10 cellular contexts compared by ENCODE assay signal in genomic region chr15:75699505-75699904, GRCh38. TPM values are rescaled to one million over a fixed set of nuclear protein-coding genes. Genes with fewer than 3 reads are reported as not detected.
DNase-seq lines count a peak whose midpoint lies in the region; ATAC-seq, FAIRE-seq and TF ChIP-seq lines count a peak whose summit lies in the region.
"Not testable (repeated sequence)": the region's sequence is repeated elsewhere in the genome, so short reads cannot be mapped to it uniquely, and the experiment has no call there.
"Had no signal": no experiment of that assay in that cellular context is flagged by ENCODE, and none has a peak within 500 bp of the region (broad histone marks: within the 10 kb centered on the region; RNA-seq: fewer than 3 reads in every experiment).

No MANE protein-coding gene starts in this region.

- peaks cover 46% of the 10 kb centered on the region for H3K4me1 Mint-ChIP-seq in neural crest cell
- H3K4me1 Mint-ChIP-seq in stimulated activated naive B cell treated with anti-CD40 and anti-IgM and Interleukin-4, amounts not matched to agents 10 μg/mL and 1 μg/mL and 100 μg/mL, for 72 hours, result peaks cover 66 to 81% of the 10 kb centered on the region in 2 donors

- not testable (repeated sequence) for H3K9me1 ChIP-seq in keratinocyte (ENCODE audit: control insufficient read depth, extremely low read depth, insufficient read depth, low read length)

- H3K27me3 Mint-ChIP-seq in neural crest cell (ENCODE audit: low read depth); stimulated activated naive B cell treated with anti-CD40 and anti-IgM and Interleukin-4, amounts not matched to agents 10 μg/mL and 1 μg/mL and 100 μg/mL, for 72 hours: not testable (repeated sequence)

- peak overlapping the region; percentile 88 for H3K27ac Mint-ChIP-seq in neural crest cell (ENCODE audit: unreplicated experiment)
- H3K27ac Mint-ChIP-seq in stimulated activated naive B cell treated with anti-CD40 and anti-IgM and Interleukin-4, amounts not matched to agents 10 μg/mL and 1 μg/mL and 100 μg/mL, for 72 hours, result peak overlapping the region; percentile 63

- TF ChIP-seq CTCF in OCI-LY3 (IDR thresholded peaks at IDR 0.05; ENCODE audit: low read depth, low read length); ascending aorta (IDR thresholded peaks at IDR 0.05); fibroblast of lung (conservative IDR thresholded peaks at IDR 0.05 in 1 of 2, IDR thresholded peaks at IDR 0.05 in 1 of 2; ENCODE audit: low read depth in 1 of 2, low read length in 2 of 2); keratinocyte (optimal IDR thresholded peaks at IDR 0.05 in 1 of 3, IDR thresholded peaks at IDR 0.05 in 1 of 3, conservative IDR thresholded peaks at IDR 0.05 in 1 of 3; ENCODE audit: extremely low read depth in 1 of 3, insufficient read depth in 2 of 3, low read length in 3 of 3); neural crest cell (conservative IDR thresholded peaks at IDR 0.05): not testable (repeated sequence)

- H3K4me3 Mint-ChIP-seq in neural crest cell, result peak overlapping the region; percentile 54
- H3K4me3 Mint-ChIP-seq in stimulated activated naive B cell treated with anti-CD40 and anti-IgM and Interleukin-4, amounts not matched to agents 10 μg/mL and 1 μg/mL and 100 μg/mL, for 72 hours, result peak overlapping the region; percentile 18 to 59

- not testable (repeated sequence) for H3K36me3 ChIP-seq in OCI-LY3 (replicated peaks; ENCODE audit: low read depth, low read length); ascending aorta; fibroblast of lung (ENCODE audit: control insufficient read depth, insufficient read depth, low read length); keratinocyte (ENCODE audit: control insufficient read depth in 2 of 2, extremely low read depth in 1 of 2, insufficient read depth in 2 of 2, low read length in 2 of 2)

- H3K36me3 Mint-ChIP-seq in neural crest cell (ENCODE audit: low read depth); stimulated activated naive B cell treated with anti-CD40 and anti-IgM and Interleukin-4, amounts not matched to agents 10 μg/mL and 1 μg/mL and 100 μg/mL, for 72 hours: not testable (repeated sequence)

- H4K20me1 ChIP-seq in OCI-LY3 (ENCODE audit: insufficient read depth, low read length); fibroblast of lung (ENCODE audit: control insufficient read depth, extremely low read depth, insufficient read depth, low read length); keratinocyte (ENCODE audit: control insufficient read depth, extremely low read depth, insufficient read depth, low read length): not testable (repeated sequence)

- H2AFZ ChIP-seq in OCI-LY3 (ENCODE audit: low read depth, low read length); fibroblast of lung (ENCODE audit: low read length); keratinocyte (ENCODE audit: control insufficient read depth, low read length): not testable (repeated sequence)

- peak overlapping the region; percentile 42; the same call in 1 of the 2 replicates for H3K9ac ChIP-seq in OCI-LY3 (ENCODE audit: low read length)
- H3K9ac ChIP-seq in fibroblast of lung (ENCODE audit: insufficient read depth, low read length), result not testable (repeated sequence)
- peak overlapping the region; percentile 63 for H3K9ac ChIP-seq in keratinocyte (ENCODE audit: control insufficient read depth, extremely low read depth, insufficient read depth, low read length)

- peak overlapping the region; percentile 22; the same call in 1 of the 2 replicates for H3K4me3 ChIP-seq in OCI-LY3 (ENCODE audit: low read length)
- H3K4me3 ChIP-seq in ascending aorta, result peak overlapping the region in 1 of 2 donors; percentile 0
- not testable (repeated sequence) for H3K4me3 ChIP-seq in fibroblast of lung (replicated peaks in 1 of 4; ENCODE audit: control extremely low read depth in 1 of 4, insufficient read depth in 1 of 4, low read depth in 3 of 4, low read length in 4 of 4)
- H3K4me3 ChIP-seq in keratinocyte (ENCODE audit: control insufficient read depth in 2 of 3, extremely low read depth in 1 of 3, insufficient read depth in 2 of 3, low read depth in 1 of 3, low read length in 3 of 3), result peak overlapping the region in 1 of 3 experiments; percentile 20

- intact Hi-C loops in ascending aorta (cut with DNase I), result loop anchor here (5.0 kb wide), 1 partner anchor 242 kb away; no protein-coding TSS in a partner anchor

- H3K79me2 ChIP-seq in OCI-LY3 (ENCODE audit: low read length); fibroblast of lung (ENCODE audit: control insufficient read depth, insufficient read depth, low read length); keratinocyte (ENCODE audit: control insufficient read depth, insufficient read depth, low read length): not testable (repeated sequence)

- H3K4me2 ChIP-seq in OCI-LY3 (ENCODE audit: low read length) (peak overlapping the region; percentile 76), fibroblast of lung (ENCODE audit: extremely low read depth, insufficient read depth, low read length) (peak overlapping the region; percentile 25), keratinocyte (ENCODE audit: control insufficient read depth, extremely low read depth, insufficient read depth, low read depth, low read length) (peak overlapping the region; percentile 54)

- dilution Hi-C loops in keratinocyte (cut with MboI; ENCODE audit: extremely low pct_ligation_motif_present, low sequenced_read_pairs), result not testable (repeated sequence)

- H3K9me3 ChIP-seq in OCI-LY3 (ENCODE audit: insufficient read depth, low read length); ascending aorta; fibroblast of lung (ENCODE audit: control insufficient read depth, insufficient read depth, low read depth, low read length); keratinocyte (ENCODE audit: control insufficient read depth, low read depth, low read length): not testable (repeated sequence)

- H3K27ac ChIP-seq in OCI-LY3 (ENCODE audit: low read length), result peak overlapping the region; percentile 53
- H3K27ac ChIP-seq in ascending aorta, result peak overlapping the region; percentile 94 to 97
- not testable (repeated sequence) for H3K27ac ChIP-seq in fibroblast of lung (ENCODE audit: insufficient read depth, low read length)
- peak overlapping the region; percentile 52 for H3K27ac ChIP-seq in keratinocyte (ENCODE audit: control insufficient read depth, insufficient read depth, low read length)

- H3K27me3 ChIP-seq in OCI-LY3 (ENCODE audit: low read depth, low read length); ascending aorta; fibroblast of lung (ENCODE audit: control insufficient read depth, insufficient read depth, low read length); keratinocyte (ENCODE audit: control insufficient read depth, extremely low read depth, insufficient read depth, low read length): not testable (repeated sequence)

- H3K9me3 Mint-ChIP-seq in neural crest cell; stimulated activated naive B cell treated with anti-CD40 and anti-IgM and Interleukin-4, amounts not matched to agents 10 μg/mL and 1 μg/mL and 100 μg/mL, for 72 hours: not testable (repeated sequence)

- ATAC-seq in stimulated activated naive B cell treated with anti-CD40 and anti-IgM and Interleukin-4, amounts not matched to agents 10 μg/mL and 1 μg/mL and 100 μg/mL, for 72 hours (replicated peaks), result not testable (repeated sequence)

- peak; percentile 53 for FAIRE-seq in GM19239 (lab: Jason Lieb, UNC)
- not testable (repeated sequence) for FAIRE-seq in keratinocyte (lab: Jason Lieb, UNC)

- H3K4me1 ChIP-seq in OCI-LY3 (ENCODE audit: low read length) (peaks cover 38% of the 10 kb centered on the region), ascending aorta (peaks cover 62 to 86% of the 10 kb centered on the region in 2 donors), fibroblast of lung (ENCODE audit: control insufficient read depth, extremely low read depth, insufficient read depth, low read length) (peaks cover 59% of the 10 kb centered on the region), keratinocyte (ENCODE audit: control insufficient read depth, extremely low read depth, insufficient read depth, low read length) (peaks cover 59% of the 10 kb centered on the region)

- DNase-seq in GM19239 (ENCODE audit: insufficient read length, low spot score); ascending aorta (ENCODE audit: low spot score in 2 of 2); fibroblast of lung (ENCODE audit: low read depth in 2 of 2); keratinocyte (ENCODE audit: low read depth, low spot score); stimulated activated naive B cell treated with anti-CD40 and anti-IgM and Interleukin-4, amounts not matched to agents 10 μg/mL and 1 μg/mL and 100 μg/mL, for 72 hours: not testable (repeated sequence)
- DNase-seq in neural crest cell (ENCODE audit: low read depth, low spot score), result peak; percentile 40

RNA-seq across cellular contexts. Expression of gene CSPG4, which starts 13.1 kb away (rescaled TPM):
- total RNA-seq in ascending aorta, result 258 TPM
- 26.5 and 109 TPM in 2 replicates for total RNA-seq in fibroblast of lung
- polyA plus RNA-seq in fibroblast of lung, result 14.5 and 23.1 TPM in 2 replicates
- 47.8 and 91.2 TPM in 2 replicates for polyA plus RNA-seq in fibroblast of lung (2012)
- polyA minus RNA-seq in fibroblast of lung (ENCODE audit: low replicate concordance), result 130 and 217 TPM in 2 replicates
- 0.67 to 1.9 TPM (median 1.7 TPM) in 3 replicates for polyA plus RNA-seq in keratinocyte
- 0.31 TPM for polyA plus RNA-seq in keratinocyte (2011; ENCODE audit: low read depth)
- polyA plus RNA-seq in keratinocyte (2011; cell fraction: cytosol; rRNA removed), result 0.16 and 0.49 TPM in 2 replicates
- 2.5 and 5.0 TPM in 2 replicates for polyA plus RNA-seq in keratinocyte (2011; cell fraction: nucleus; rRNA removed)
- polyA plus RNA-seq in keratinocyte (2012; ENCODE audit: low replicate concordance), result 1.7 and 5.4 TPM in 2 replicates
- polyA minus RNA-seq in keratinocyte, result 3.2 to 15.0 TPM (median 4.5 TPM) in 3 replicates
- polyA minus RNA-seq in keratinocyte (2011; cell fraction: cytosol; rRNA and poly(A)+ RNA removed), result 2.5 TPM
- polyA minus RNA-seq in keratinocyte (2011; cell fraction: nucleus; rRNA and poly(A)+ RNA removed), result 8.4 and 12.3 TPM in 2 replicates
- 5.3 and 5.4 TPM in 2 replicates for total RNA-seq in neural crest cell
- total RNA-seq: activated CD4-positive, alpha-beta T cell treated with anti-CD3 and anti-CD28 coated beads for 36 hours; CD4-positive, alpha-beta memory T cell; naive thymus-derived CD8-positive, alpha-beta T cell had no signal
- polyA plus RNA-seq: CD4-positive, alpha-beta memory T cell; naive thymus-derived CD8-positive, alpha-beta T cell had no signal

RNA-seq across cellular contexts. Expression of gene SNX33, which starts 51.8 kb away (rescaled TPM):
- total RNA-seq in ascending aorta (53.5 TPM), fibroblast of lung (19.5 and 24.6 TPM in 2 replicates), neural crest cell (22.2 and 23.4 TPM in 2 replicates)
- polyA plus RNA-seq in fibroblast of lung (16.1 and 17.5 TPM in 2 replicates), keratinocyte (21.7 to 32.5 TPM (median 27.0 TPM) in 3 replicates)
- 20.9 and 26.8 TPM in 2 replicates for polyA plus RNA-seq in fibroblast of lung (2012)
- polyA minus RNA-seq in fibroblast of lung (ENCODE audit: low replicate concordance) (58.1 and 71.4 TPM in 2 replicates), keratinocyte (45.4 to 75.9 TPM (median 53.1 TPM) in 3 replicates)
- polyA plus RNA-seq in keratinocyte (2011; ENCODE audit: low read depth), result 11.5 TPM
- polyA plus RNA-seq in keratinocyte (2011; cell fraction: cytosol; rRNA removed), result 24.7 and 25.8 TPM in 2 replicates
- 59.5 and 81.4 TPM in 2 replicates for polyA plus RNA-seq in keratinocyte (2011; cell fraction: nucleus; rRNA removed)
- 31.2 and 40.4 TPM in 2 replicates for polyA plus RNA-seq in keratinocyte (2012; ENCODE audit: low replicate concordance)
- 51.8 TPM for polyA minus RNA-seq in keratinocyte (2011; cell fraction: cytosol; rRNA and poly(A)+ RNA removed)
- 52.0 and 62.4 TPM in 2 replicates for polyA minus RNA-seq in keratinocyte (2011; cell fraction: nucleus; rRNA and poly(A)+ RNA removed)

RNA-seq across cellular contexts. Expression of gene IMP3, which starts 59.5 kb away (rescaled TPM):
- total RNA-seq in ascending aorta (159 TPM), fibroblast of lung (45.1 and 58.6 TPM in 2 replicates), neural crest cell (79.4 and 84.3 TPM in 2 replicates)
- polyA plus RNA-seq in fibroblast of lung (34.0 and 48.4 TPM in 2 replicates), keratinocyte (58.1 to 90.0 TPM (median 70.4 TPM) in 3 replicates)
- 38.6 and 64.8 TPM in 2 replicates for polyA plus RNA-seq in fibroblast of lung (2012)
- polyA minus RNA-seq in fibroblast of lung (ENCODE audit: low replicate concordance) (8.4 and 8.6 TPM in 2 replicates), keratinocyte (15.5 to 28.5 TPM (median 16.7 TPM) in 3 replicates)
- polyA plus RNA-seq in keratinocyte (2011; ENCODE audit: low read depth), result 20.9 TPM
- 58.1 and 74.0 TPM in 2 replicates for polyA plus RNA-seq in keratinocyte (2011; cell fraction: cytosol; rRNA removed)
- 48.6 and 51.6 TPM in 2 replicates for polyA plus RNA-seq in keratinocyte (2011; cell fraction: nucleus; rRNA removed)
- polyA plus RNA-seq in keratinocyte (2012; ENCODE audit: low replicate concordance), result 67.8 and 84.1 TPM in 2 replicates
- 92.7 TPM for polyA minus RNA-seq in keratinocyte (2011; cell fraction: cytosol; rRNA and poly(A)+ RNA removed)
- 13.5 and 14.4 TPM in 2 replicates for polyA minus RNA-seq in keratinocyte (2011; cell fraction: nucleus; rRNA and poly(A)+ RNA removed)

Comparison
In these comparisons a context has a peak if more than half of its experiments do, and no peak if none do; other contexts are left out.
1. H3K4me2 ChIP-seq: peak in every context shown above with its lines; median percentile 76 in OCI-LY3; 54 in keratinocyte; 25 in fibroblast of lung.